15 cellular contexts compared by ENCODE assay signal in genomic region chr2:74357627-74358026, GRCh38.
"Had no signal": no experiment of that assay in that cellular context is flagged by ENCODE, and none has a peak within 500 bp of the region (broad histone marks: within the 10 kb centered on the region; RNA-seq: fewer than 3 reads in every experiment).

No MANE protein-coding gene starts in this region.

- DNase-seq: activated CD4-positive, alpha-beta memory T cell treated with anti-CD3 and anti-CD28 coated beads, Interleukin-2, amount 10 ng/mL, durations not matched to agents 7 days and 5 days; activated naive CD4-positive, alpha-beta T cell treated with anti-CD3 and anti-CD28 coated beads, Interleukin-2, amount 10 ng/mL, durations not matched to agents 7 days and 5 days; activated T-cell treated with anti-CD3 and anti-CD28 coated beads, Interleukin-2, amount 50 U/mL, for 72 hours; body of pancreas; effector memory CD8-positive, alpha-beta T cell; islet precursor cell; left ventricle myocardium inferior; nephron progenitor cell; sigmoid colon; stimulated activated CD4-positive, alpha-beta T cell treated with anti-CD3 and anti-CD28 coated beads, Interleukin-12 subunit alpha, Interleukin-12 subunit beta, amount 100 ng/mL, for 4 hours; stimulated activated CD4-positive, alpha-beta T cell treated with anti-CD3 and anti-CD28 coated beads, Interleukin-2, amount 100 ng/mL, for 48 hours; T-helper 9 cell had no signal

- H3K9me3 Mint-ChIP-seq: activated CD4-positive, alpha-beta memory T cell treated with anti-CD3 and anti-CD28 coated beads, Interleukin-2, amount 10 ng/mL, durations not matched to agents 7 days and 5 days; activated naive CD4-positive, alpha-beta T cell treated with anti-CD3 and anti-CD28 coated beads, Interleukin-2, amount 10 ng/mL, durations not matched to agents 7 days and 5 days; activated T-cell treated with anti-CD3 and anti-CD28 coated beads, Interleukin-2, amount 50 U/mL, for 72 hours; dendritic cell treated with granulocyte-macrophage colony-stimulating factor and Interleukin-4, amounts not matched to agents 40 ng/mL and 50 ng/mL, for 4 days; effector memory CD8-positive, alpha-beta T cell; memory B cell; nephron progenitor cell; stimulated activated naive CD8-positive, alpha-beta T cell treated with anti-CD3 and anti-CD28 coated beads, Interleukin-15, Interleukin-2, amounts not matched to agents 100 ng/mL and 50 ng/mL, for 24 hours had no signal

- H3K27me3 Mint-ChIP-seq: activated CD4-positive, alpha-beta memory T cell treated with anti-CD3 and anti-CD28 coated beads, Interleukin-2, amount 10 ng/mL, durations not matched to agents 7 days and 5 days; activated naive CD4-positive, alpha-beta T cell treated with anti-CD3 and anti-CD28 coated beads, Interleukin-2, amount 10 ng/mL, durations not matched to agents 7 days and 5 days; dendritic cell treated with granulocyte-macrophage colony-stimulating factor and Interleukin-4, amounts not matched to agents 40 ng/mL and 50 ng/mL, for 4 days; effector memory CD8-positive, alpha-beta T cell; memory B cell; stimulated activated naive CD8-positive, alpha-beta T cell treated with anti-CD3 and anti-CD28 coated beads, Interleukin-15, Interleukin-2, amounts not matched to agents 100 ng/mL and 50 ng/mL, for 24 hours had no signal

- H3K4me1 Mint-ChIP-seq: activated CD4-positive, alpha-beta memory T cell treated with anti-CD3 and anti-CD28 coated beads, Interleukin-2, amount 10 ng/mL, durations not matched to agents 7 days and 5 days; activated naive CD4-positive, alpha-beta T cell treated with anti-CD3 and anti-CD28 coated beads, Interleukin-2, amount 10 ng/mL, durations not matched to agents 7 days and 5 days; memory B cell; nephron progenitor cell had no signal

- H3K27ac Mint-ChIP-seq: activated CD4-positive, alpha-beta memory T cell treated with anti-CD3 and anti-CD28 coated beads, Interleukin-2, amount 10 ng/mL, durations not matched to agents 7 days and 5 days; activated naive CD4-positive, alpha-beta T cell treated with anti-CD3 and anti-CD28 coated beads, Interleukin-2, amount 10 ng/mL, durations not matched to agents 7 days and 5 days; activated T-cell treated with anti-CD3 and anti-CD28 coated beads, Interleukin-2, amount 50 U/mL, for 72 hours; dendritic cell treated with granulocyte-macrophage colony-stimulating factor and Interleukin-4, amounts not matched to agents 40 ng/mL and 50 ng/mL, for 4 days; memory B cell; nephron progenitor cell; stimulated activated naive CD8-positive, alpha-beta T cell treated with anti-CD3 and anti-CD28 coated beads, Interleukin-15, Interleukin-2, amounts not matched to agents 100 ng/mL and 50 ng/mL, for 24 hours had no signal

- H3K4me3 Mint-ChIP-seq: activated CD4-positive, alpha-beta memory T cell treated with anti-CD3 and anti-CD28 coated beads, Interleukin-2, amount 10 ng/mL, durations not matched to agents 7 days and 5 days; activated naive CD4-positive, alpha-beta T cell treated with anti-CD3 and anti-CD28 coated beads, Interleukin-2, amount 10 ng/mL, durations not matched to agents 7 days and 5 days; activated T-cell treated with anti-CD3 and anti-CD28 coated beads, Interleukin-2, amount 50 U/mL, for 72 hours; dendritic cell treated with granulocyte-macrophage colony-stimulating factor and Interleukin-4, amounts not matched to agents 40 ng/mL and 50 ng/mL, for 4 days; effector memory CD8-positive, alpha-beta T cell; memory B cell; nephron progenitor cell; stimulated activated naive CD8-positive, alpha-beta T cell treated with anti-CD3 and anti-CD28 coated beads, Interleukin-15, Interleukin-2, amounts not matched to agents 100 ng/mL and 50 ng/mL, for 24 hours had no signal
